ENCODE assay signal across 22 cellular contexts in the genomic region with DNA sequence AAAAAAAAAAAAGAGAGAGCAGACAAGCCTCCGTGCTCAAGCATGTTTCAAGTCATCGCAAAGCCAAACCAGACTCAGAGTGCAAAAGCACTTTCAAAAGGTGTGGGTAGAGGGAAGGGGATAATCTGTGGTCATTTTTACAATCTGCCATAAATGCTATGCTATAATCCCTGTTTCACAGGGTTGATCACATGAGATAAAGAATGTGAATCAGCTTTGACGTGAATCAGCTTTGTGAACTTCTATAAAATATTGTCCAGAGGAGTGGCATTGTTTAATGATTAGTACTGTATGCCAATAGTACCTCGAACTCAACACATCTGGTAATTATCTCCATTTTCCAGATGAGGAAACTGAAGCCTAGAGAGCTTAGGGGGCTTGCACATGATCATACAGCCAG.
"Had no signal": no experiment of that assay in that cellular context is flagged by ENCODE, and none has a peak within 500 bp of the region (broad histone marks: within the 10 kb centered on the region; RNA-seq: fewer than 3 reads in every experiment).

No MANE protein-coding gene starts in this region.

- H3K4me3 ChIP-seq: SJCRH30 had no signal

- H3K27ac ChIP-seq: SJCRH30 had no signal

- H3K27me3 ChIP-seq: SJCRH30 had no signal

- H3K9me3 ChIP-seq: SJCRH30 had no signal

- H3K36me3 ChIP-seq: SJCRH30 had no signal

- H3K4me1 ChIP-seq: SJCRH30 had no signal

- ATAC-seq: HepG2, Panc1, Right ventricle myocardium inferior, SK-N-SH treated with all-trans-retinoic acid at 6 μM for 48 hours had no signal

- DNase-seq: IMR-90, Karpas-422, KG1, MM.1S, NCI-H1092 treated with DMSO at 0.1 percent for 48 hours, NCI-H1436, NCI-H187, NCI-H2029, NCI-H2081 treated with DMSO at 0.1 percent for 48 hours, NCI-H2171, NCI-H226, NCI-H446, NCI-H510A, NCI-H524 treated with DMSO at 0.1 percent for 48 hours, NCI-H69, NCI-H774, SHP77 treated with DMSO at 0.1 percent for 48 hours, SJCRH30 had no signal
